ENCODE assay signal across 2 cellular contexts in the genomic region with DNA sequence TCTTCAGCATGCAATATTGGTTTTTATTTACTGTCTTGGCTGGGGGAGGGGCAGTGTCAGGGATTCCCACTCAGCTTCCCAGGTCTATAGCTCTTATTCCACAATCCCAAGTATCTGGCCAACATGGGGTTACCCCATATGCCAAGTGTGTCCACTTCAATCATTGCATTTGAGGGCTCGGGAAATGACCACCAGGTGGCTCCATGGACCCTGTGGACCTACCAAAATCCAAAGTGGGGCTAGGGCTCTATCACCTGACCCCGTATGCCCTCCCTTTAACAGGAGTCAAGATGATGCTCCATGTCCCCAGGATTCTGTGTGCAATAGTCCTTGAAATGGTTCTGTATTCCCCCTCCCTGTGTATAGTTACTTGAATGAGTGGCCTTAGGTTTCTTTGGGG.
TF ChIP-seq lines count a peak whose summit lies in the region.

No MANE protein-coding gene starts in this region.

TF ChIP-seq in WTC11, 78 proteins besides CTCF, POLR2A, EP300 and RAD21:
- TF ChIP-seq GTF2I (CRISPR knock-in tag; conservative IDR thresholded peaks at IDR 0.05) (no peak), JAZF1 (CRISPR knock-in tag; IDR thresholded peaks at IDR 0.05) (no peak), SMAD4 (CRISPR knock-in tag; IDR thresholded peaks at IDR 0.05) (no peak), SP1 (CRISPR knock-in tag; conservative IDR thresholded peaks at IDR 0.05) (no peak), ZNF219 (CRISPR knock-in tag; IDR thresholded peaks at IDR 0.05; ENCODE audit: borderline replicate concordance) (no peak), PREB (CRISPR knock-in tag; IDR thresholded peaks at IDR 0.05; ENCODE audit: borderline replicate concordance) (no peak), NFATC4 (CRISPR knock-in tag; IDR thresholded peaks at IDR 0.05) (no peak), ZNF263 (CRISPR knock-in tag; IDR thresholded peaks at IDR 0.05; ENCODE audit: low read depth) (no peak)
- TF ChIP-seq, protein P1, sequence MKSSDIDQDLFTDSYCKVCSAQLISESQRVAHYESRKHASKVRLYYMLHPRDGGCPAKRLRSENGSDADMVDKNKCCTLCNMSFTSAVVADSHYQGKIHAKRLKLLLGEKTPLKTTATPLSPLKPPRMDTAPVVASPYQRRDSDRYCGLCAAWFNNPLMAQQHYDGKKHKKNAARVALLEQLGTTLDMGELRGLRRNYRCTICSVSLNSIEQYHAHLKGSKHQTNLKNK (CRISPR knock-in tag; IDR thresholded peaks at IDR 0.05), result no peak
- TF ChIP-seq, protein P2, sequence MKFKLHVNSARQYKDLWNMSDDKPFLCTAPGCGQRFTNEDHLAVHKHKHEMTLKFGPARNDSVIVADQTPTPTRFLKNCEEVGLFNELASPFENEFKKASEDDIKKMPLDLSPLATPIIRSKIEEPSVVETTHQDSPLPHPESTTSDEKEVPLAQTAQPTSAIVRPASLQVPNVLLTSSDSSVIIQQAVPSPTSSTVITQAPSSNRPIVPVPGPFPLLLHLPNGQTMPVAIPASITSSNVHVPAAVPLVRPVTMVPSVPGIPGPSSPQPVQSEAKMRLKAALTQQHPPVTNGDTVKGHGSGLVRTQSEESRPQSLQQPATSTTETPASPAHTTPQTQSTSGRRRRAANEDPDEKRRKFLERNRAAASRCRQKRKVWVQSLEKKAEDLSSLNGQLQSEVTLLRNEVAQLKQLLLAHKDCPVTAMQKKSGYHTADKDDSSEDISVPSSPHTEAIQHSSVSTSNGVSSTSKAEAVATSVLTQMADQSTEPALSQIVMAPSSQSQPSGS (CRISPR knock-in tag; IDR thresholded peaks at IDR 0.05; ENCODE audit: borderline replicate concordance, low read depth), result no peak
TF ChIP-seq in WTC11: peak in this region for 0.

TF ChIP-seq in HepG2, 621 proteins besides CTCF, POLR2A, EP300 and RAD21:
- peak; percentile 51; the same call in 1 of the 2 replicates for TF ChIP-seq SMC3 (IDR thresholded peaks at IDR 0.05; ENCODE audit: low read length)
- no peak for TF ChIP-seq ZNF616 (CRISPR knock-in tag; IDR thresholded peaks at IDR 0.05; ENCODE audit: low read depth)
- TF ChIP-seq U2AF2 (IDR thresholded peaks at IDR 0.05; ENCODE audit: low read depth, low read length), result no peak
- TF ChIP-seq, protein P3, sequence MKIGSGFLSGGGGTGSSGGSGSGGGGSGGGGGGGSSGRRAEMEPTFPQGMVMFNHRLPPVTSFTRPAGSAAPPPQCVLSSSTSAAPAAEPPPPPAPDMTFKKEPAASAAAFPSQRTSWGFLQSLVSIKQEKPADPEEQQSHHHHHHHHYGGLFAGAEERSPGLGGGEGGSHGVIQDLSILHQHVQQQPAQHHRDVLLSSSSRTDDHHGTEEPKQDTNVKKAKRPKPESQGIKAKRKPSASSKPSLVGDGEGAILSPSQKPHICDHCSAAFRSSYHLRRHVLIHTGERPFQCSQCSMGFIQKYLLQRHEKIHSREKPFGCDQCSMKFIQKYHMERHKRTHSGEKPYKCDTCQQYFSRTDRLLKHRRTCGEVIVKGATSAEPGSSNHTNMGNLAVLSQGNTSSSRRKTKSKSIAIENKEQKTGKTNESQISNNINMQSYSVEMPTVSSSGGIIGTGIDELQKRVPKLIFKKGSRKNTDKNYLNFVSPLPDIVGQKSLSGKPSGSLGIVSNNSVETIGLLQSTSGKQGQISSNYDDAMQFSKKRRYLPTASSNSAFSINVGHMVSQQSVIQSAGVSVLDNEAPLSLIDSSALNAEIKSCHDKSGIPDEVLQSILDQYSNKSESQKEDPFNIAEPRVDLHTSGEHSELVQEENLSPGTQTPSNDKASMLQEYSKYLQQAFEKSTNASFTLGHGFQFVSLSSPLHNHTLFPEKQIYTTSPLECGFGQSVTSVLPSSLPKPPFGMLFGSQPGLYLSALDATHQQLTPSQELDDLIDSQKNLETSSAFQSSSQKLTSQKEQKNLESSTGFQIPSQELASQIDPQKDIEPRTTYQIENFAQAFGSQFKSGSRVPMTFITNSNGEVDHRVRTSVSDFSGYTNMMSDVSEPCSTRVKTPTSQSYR (CRISPR knock-in tag; IDR thresholded peaks at IDR 0.05; ENCODE audit: borderline replicate concordance), result no peak
- peak; percentile 40 for TF ChIP-seq XRCC5 (optimal IDR thresholded peaks at IDR 0.05; ENCODE audit: low read length)
- TF ChIP-seq ZNF143 (CRISPR knock-in tag; IDR thresholded peaks at IDR 0.05), result no peak
- peak; percentile 35 for TF ChIP-seq STAG1 (CRISPR knock-in tag; IDR thresholded peaks at IDR 0.05)
